In the genomic region with DNA sequence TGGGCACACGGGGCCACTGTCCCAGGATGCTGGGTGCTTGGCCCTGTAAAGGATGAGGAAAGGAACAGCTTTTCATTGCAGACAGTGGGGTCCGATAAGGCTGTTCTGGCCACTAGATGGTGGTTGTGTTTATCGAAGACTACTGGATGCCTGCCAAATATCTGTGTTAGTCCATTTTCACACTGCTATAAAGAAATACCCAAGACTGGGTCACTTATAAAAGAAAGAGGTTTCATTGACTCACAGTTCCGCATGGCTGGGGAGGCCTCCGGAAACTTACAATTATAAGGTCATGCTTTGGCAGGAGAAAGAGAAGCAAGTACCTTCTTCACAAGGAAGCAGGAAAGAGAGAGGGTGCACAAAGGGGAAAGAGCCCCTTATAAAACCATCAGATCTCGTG, we compare ENCODE assay signal across 1 cellular context.
TF ChIP-seq lines count a peak whose summit lies in the region.

No MANE protein-coding gene starts in this region.

TF ChIP-seq in IMR-90, 13 proteins besides CTCF, POLR2A, EP300 and RAD21:
- no peak for TF ChIP-seq FOS (IDR thresholded peaks at IDR 0.05; ENCODE audit: low read depth, low read length)
- no peak for TF ChIP-seq NFE2L2 (IDR thresholded peaks at IDR 0.05; ENCODE audit: low read depth, low read length)
- TF ChIP-seq BHLHE40 (IDR thresholded peaks at IDR 0.05; ENCODE audit: low read depth, low read length) = no peak
- no peak for TF ChIP-seq MAZ (IDR thresholded peaks at IDR 0.05; ENCODE audit: borderline replicate concordance, low read depth, low read length)
- TF ChIP-seq, protein P1, sequence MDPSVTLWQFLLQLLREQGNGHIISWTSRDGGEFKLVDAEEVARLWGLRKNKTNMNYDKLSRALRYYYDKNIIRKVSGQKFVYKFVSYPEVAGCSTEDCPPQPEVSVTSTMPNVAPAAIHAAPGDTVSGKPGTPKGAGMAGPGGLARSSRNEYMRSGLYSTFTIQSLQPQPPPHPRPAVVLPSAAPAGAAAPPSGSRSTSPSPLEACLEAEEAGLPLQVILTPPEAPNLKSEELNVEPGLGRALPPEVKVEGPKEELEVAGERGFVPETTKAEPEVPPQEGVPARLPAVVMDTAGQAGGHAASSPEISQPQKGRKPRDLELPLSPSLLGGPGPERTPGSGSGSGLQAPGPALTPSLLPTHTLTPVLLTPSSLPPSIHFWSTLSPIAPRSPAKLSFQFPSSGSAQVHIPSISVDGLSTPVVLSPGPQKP (IDR thresholded peaks at IDR 0.05; ENCODE audit: borderline replicate concordance, low read depth, low read length) = no peak
- TF ChIP-seq CEBPB (IDR thresholded peaks at IDR 0.05; ENCODE audit: low read depth, low read length) = no peak
- TF ChIP-seq RFX5 (IDR thresholded peaks at IDR 0.05; ENCODE audit: low read depth, low read length) = no peak
- TF ChIP-seq MXI1 (IDR thresholded peaks at IDR 0.05; ENCODE audit: borderline replicate concordance, low read depth, low read length) = no peak
- no peak for TF ChIP-seq CHD1 (IDR thresholded peaks at IDR 0.05; ENCODE audit: low read depth, low read length)
- TF ChIP-seq MAFK (IDR thresholded peaks at IDR 0.05; ENCODE audit: low read depth, low read length) = no peak
TF ChIP-seq in IMR-90: peak in this region for 0.
